2 cellular contexts compared by ENCODE assay signal in genomic region chr22:37198290-37199102, GRCh38.
TF ChIP-seq lines count a peak whose summit lies in the region.

No MANE protein-coding gene starts in this region.

TF ChIP-seq in HCT116, 20 proteins besides CTCF, POLR2A, EP300 and RAD21 (continued from another document):
- no peak for TF ChIP-seq JUND (IDR thresholded peaks at IDR 0.05)
- TF ChIP-seq YY1 (IDR thresholded peaks at IDR 0.05; ENCODE audit: extremely low read depth, insufficient replicate concordance, low read depth, low read length): no peak
TF ChIP-seq in HCT116: peak in this region for 1.

TF ChIP-seq in liver, 16 proteins besides CTCF, POLR2A, EP300 and RAD21 (continued from another document):
- no peak for TF ChIP-seq REST (IDR thresholded peaks at IDR 0.05)
- no peak for TF ChIP-seq SP1 (IDR thresholded peaks at IDR 0.05)
